29 cellular contexts compared by ENCODE assay signal in the genomic region with DNA sequence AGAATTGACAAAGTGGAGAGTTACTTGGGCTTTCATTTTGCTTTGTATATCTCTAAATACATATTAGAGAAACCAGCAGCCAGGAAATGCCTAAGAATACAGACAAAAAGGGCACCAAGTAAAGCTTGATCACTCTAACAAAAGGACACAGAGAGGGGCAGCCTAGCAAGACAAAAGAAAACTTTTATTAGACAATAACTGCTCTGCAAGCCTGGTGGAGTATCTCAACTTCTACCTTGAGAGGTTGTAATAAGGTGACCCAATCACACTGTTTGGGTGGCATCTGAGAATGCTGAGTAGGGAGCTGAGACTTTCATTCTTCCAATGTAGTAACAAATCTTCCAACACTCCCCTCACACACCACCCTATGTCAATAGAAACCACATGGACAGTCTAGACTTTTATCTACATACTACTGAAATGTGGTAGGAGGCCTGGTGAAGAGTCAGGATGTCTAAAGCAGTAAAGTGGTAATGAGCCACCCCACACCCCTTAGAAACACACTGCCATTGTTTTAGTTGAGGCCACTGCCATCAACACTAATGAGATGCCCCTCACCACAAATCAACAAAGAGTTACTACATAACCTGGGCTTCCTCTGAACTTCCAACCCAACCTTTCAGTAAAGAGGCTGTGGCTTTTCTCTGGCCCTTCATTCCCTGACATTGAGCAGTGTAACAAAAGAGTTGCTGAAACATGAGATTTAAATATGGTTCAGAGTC.
"Had no signal": no experiment of that assay in that cellular context is flagged by ENCODE, and none has a peak within 500 bp of the region (broad histone marks: within the 10 kb centered on the region; RNA-seq: fewer than 3 reads in every experiment).

No MANE protein-coding gene starts in this region.

- H3K27ac Mint-ChIP-seq: activated CD4-positive, alpha-beta memory T cell treated with anti-CD3 and anti-CD28 coated beads for 36 hours; activated CD4-positive, alpha-beta T cell treated with anti-CD3 and anti-CD28 coated beads for 36 hours; activated CD4-positive, alpha-beta T cell treated with anti-CD3 and anti-CD28 coated beads, Interleukin-2, amount 10 ng/mL, durations not matched to agents 24 days and 14 days; activated naive CD4-positive, alpha-beta T cell treated with anti-CD3 and anti-CD28 coated beads, Interleukin-2, amount 10 ng/mL, durations not matched to agents 7 days and 5 days; activated naive CD4-positive, alpha-beta T cell treated with anti-CD3 and anti-CD28 coated beads, Interleukin-2, amount 50 U/mL, for 72 hours; activated naive CD8-positive, alpha-beta T cell treated with anti-CD3 and anti-CD28 coated beads, Interleukin-2, amount 10 ng/mL, durations not matched to agents 7 days and 5 days; activated T-cell treated with anti-CD3 and anti-CD28 coated beads, Interleukin-2, amount 50 U/mL, for 24 hours; activated T-cell treated with anti-CD3 and anti-CD28 coated beads, Interleukin-2, amount 50 U/mL, for 72 hours; brain; T-helper 17 cell; T-helper 2 cell treated with Interferon-gamma antibody and Interleukin-4, amounts not matched to agents 5 μg/mL and 100 μg/mL, for 36 hours had no signal

- H3K4me3 ChIP-seq: ascending aorta, breast epithelium, cardiac muscle cell, colonic mucosa had no signal

- H3K9me3 ChIP-seq: ascending aorta, breast epithelium, colonic mucosa had no signal

- H3K4me1 Mint-ChIP-seq: activated CD4-positive, alpha-beta T cell treated with anti-CD3 and anti-CD28 coated beads for 36 hours; activated CD4-positive, alpha-beta T cell treated with anti-CD3 and anti-CD28 coated beads, Interleukin-2, amount 10 ng/mL, durations not matched to agents 24 days and 14 days; activated naive CD4-positive, alpha-beta T cell treated with anti-CD3 and anti-CD28 coated beads, Interleukin-2, amount 10 ng/mL, durations not matched to agents 7 days and 5 days; activated naive CD8-positive, alpha-beta T cell treated with anti-CD3 and anti-CD28 coated beads, Interleukin-2, amount 10 ng/mL, durations not matched to agents 7 days and 5 days; T-helper 17 cell had no signal

- H3K36me3 ChIP-seq: ascending aorta, breast epithelium, cardiac muscle cell, colonic mucosa, WERI-Rb-1 had no signal

- H3K36me3 Mint-ChIP-seq: activated CD4-positive, alpha-beta memory T cell treated with anti-CD3 and anti-CD28 coated beads for 36 hours; activated naive CD4-positive, alpha-beta T cell treated with anti-CD3 and anti-CD28 coated beads, Interleukin-2, amount 10 ng/mL, durations not matched to agents 7 days and 5 days; activated naive CD8-positive, alpha-beta T cell treated with anti-CD3 and anti-CD28 coated beads, Interleukin-2, amount 10 ng/mL, durations not matched to agents 7 days and 5 days; brain had no signal

- H3K27ac ChIP-seq: ascending aorta, breast epithelium, cardiac muscle cell, colonic mucosa, epithelial cell of prostate, WERI-Rb-1 had no signal

- H3K27me3 Mint-ChIP-seq: activated CD4-positive, alpha-beta memory T cell treated with anti-CD3 and anti-CD28 coated beads for 36 hours; activated CD4-positive, alpha-beta T cell treated with anti-CD3 and anti-CD28 coated beads, Interleukin-2, amount 10 ng/mL, durations not matched to agents 24 days and 14 days; activated naive CD4-positive, alpha-beta T cell treated with anti-CD3 and anti-CD28 coated beads, Interleukin-2, amount 10 ng/mL, durations not matched to agents 7 days and 5 days; activated T-cell treated with anti-CD3 and anti-CD28 coated beads, Interleukin-2, amount 50 U/mL, for 24 hours; brain; T-helper 17 cell had no signal

- DNase-seq: activated CD4-positive, alpha-beta memory T cell treated with anti-CD3 and anti-CD28 coated beads for 36 hours; activated CD4-positive, alpha-beta T cell treated with anti-CD3 and anti-CD28 coated beads for 36 hours; activated CD4-positive, alpha-beta T cell treated with anti-CD3 and anti-CD28 coated beads, Interleukin-2, amount 10 ng/mL, durations not matched to agents 24 days and 14 days; activated CD4-positive, CD25-positive, alpha-beta regulatory T cell; activated CD4-positive, CD25-positive, alpha-beta regulatory T cell treated with anti-CD3 and anti-CD28 coated beads, Interleukin-2, amount 50 U/mL, for 72 hours; activated CD8-positive, alpha-beta memory T cell treated with anti-CD3 and anti-CD28 coated beads, Interleukin-2, amount 50 U/mL, for 48 hours; activated gamma-delta T cell; activated naive CD4-positive, alpha-beta T cell; activated naive CD4-positive, alpha-beta T cell treated with anti-CD3 and anti-CD28 coated beads, Interleukin-2, amount 10 ng/mL, durations not matched to agents 7 days and 5 days; activated naive CD8-positive, alpha-beta T cell treated with anti-CD3 and anti-CD28 coated beads, Interleukin-2, amount 10 ng/mL, durations not matched to agents 7 days and 5 days; activated T-cell treated with anti-CD3 and anti-CD28 coated beads for 4 hours; activated T-cell treated with anti-CD3 and anti-CD28 coated beads, Interleukin-2, amount 50 U/mL, for 24 hours; activated T-cell treated with anti-CD3 and anti-CD28 coated beads, Interleukin-2, amount 50 U/mL, for 72 hours; central memory CD4-positive, alpha-beta T cell; cerebellar nuclear complex; colonic mucosa; effector CD8-positive, alpha-beta T cell; foreskin fibroblast; head of caudate nucleus; T-helper 17 cell; T1000; WERI-Rb-1 had no signal

- H3K4me1 ChIP-seq: ascending aorta, breast epithelium, colonic mucosa had no signal

- H3K27me3 ChIP-seq: ascending aorta, breast epithelium, cardiac muscle cell, colonic mucosa had no signal

- ATAC-seq: activated CD4-positive, alpha-beta T cell treated with anti-CD3 and anti-CD28 coated beads for 36 hours; activated naive CD4-positive, alpha-beta T cell treated with anti-CD3 and anti-CD28 coated beads, Interleukin-2, amount 50 U/mL, for 72 hours; activated T-cell treated with anti-CD3 and anti-CD28 coated beads, Interleukin-2, amount 50 U/mL, for 72 hours; T-helper 17 cell had no signal

- H3K9me3 Mint-ChIP-seq: activated CD4-positive, alpha-beta T cell treated with anti-CD3 and anti-CD28 coated beads, Interleukin-2, amount 10 ng/mL, durations not matched to agents 24 days and 14 days; activated naive CD4-positive, alpha-beta T cell treated with anti-CD3 and anti-CD28 coated beads, Interleukin-2, amount 10 ng/mL, durations not matched to agents 7 days and 5 days; activated naive CD8-positive, alpha-beta T cell treated with anti-CD3 and anti-CD28 coated beads, Interleukin-2, amount 10 ng/mL, durations not matched to agents 7 days and 5 days had no signal

- H3K4me3 Mint-ChIP-seq: activated CD4-positive, alpha-beta memory T cell treated with anti-CD3 and anti-CD28 coated beads for 36 hours; activated CD4-positive, alpha-beta T cell treated with anti-CD3 and anti-CD28 coated beads for 36 hours; activated CD4-positive, alpha-beta T cell treated with anti-CD3 and anti-CD28 coated beads, Interleukin-2, amount 10 ng/mL, durations not matched to agents 24 days and 14 days; activated naive CD4-positive, alpha-beta T cell treated with anti-CD3 and anti-CD28 coated beads, Interleukin-2, amount 10 ng/mL, durations not matched to agents 7 days and 5 days; activated naive CD8-positive, alpha-beta T cell treated with anti-CD3 and anti-CD28 coated beads, Interleukin-2, amount 10 ng/mL, durations not matched to agents 7 days and 5 days; activated T-cell treated with anti-CD3 and anti-CD28 coated beads, Interleukin-2, amount 50 U/mL, for 24 hours; activated T-cell treated with anti-CD3 and anti-CD28 coated beads, Interleukin-2, amount 50 U/mL, for 72 hours; brain; T-helper 17 cell; T-helper 2 cell treated with Interferon-gamma antibody and Interleukin-4, amounts not matched to agents 5 μg/mL and 100 μg/mL, for 36 hours had no signal
